1 cellular context compared by ENCODE assay signal in the genomic region with DNA sequence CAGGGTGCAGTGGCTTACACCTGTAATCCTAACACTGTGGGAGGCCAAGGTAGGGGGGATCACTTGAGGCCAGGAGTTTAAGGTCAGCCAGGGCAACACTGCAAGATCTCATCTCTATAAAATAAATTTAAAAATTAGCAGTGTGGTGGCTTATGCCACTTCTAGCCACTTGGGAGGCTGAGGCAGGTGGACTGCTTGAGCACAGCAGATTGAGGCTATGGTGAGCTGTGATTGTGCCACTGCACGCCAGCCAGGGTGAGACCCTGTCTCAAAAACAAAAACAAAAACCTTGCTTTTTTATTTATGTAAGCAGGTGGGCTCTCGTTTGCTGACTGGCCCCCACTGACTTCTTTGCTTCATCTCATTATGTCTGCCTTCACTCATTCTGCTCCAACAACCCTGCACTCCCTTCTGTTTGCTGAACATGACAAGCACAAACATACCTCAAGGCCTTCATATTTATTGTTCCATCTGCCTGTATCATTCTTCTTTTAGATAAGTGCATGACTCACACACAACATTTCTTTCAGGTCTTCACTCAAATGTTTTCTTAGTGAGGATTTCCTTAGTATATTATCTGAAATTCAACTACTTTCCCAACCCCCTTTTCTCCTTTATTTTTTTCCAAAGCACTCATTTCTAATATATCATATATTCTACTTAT.
A peak's percentile ranks its signal among the peaks of the same experiment; 100 is the strongest.
TF ChIP-seq lines count a peak whose summit lies in the region.

No MANE protein-coding gene starts in this region.

TF ChIP-seq in HepG2, 621 proteins besides CTCF, POLR2A, EP300 and RAD21 (continued from another document and continues in another):
- TF ChIP-seq, protein P1, sequence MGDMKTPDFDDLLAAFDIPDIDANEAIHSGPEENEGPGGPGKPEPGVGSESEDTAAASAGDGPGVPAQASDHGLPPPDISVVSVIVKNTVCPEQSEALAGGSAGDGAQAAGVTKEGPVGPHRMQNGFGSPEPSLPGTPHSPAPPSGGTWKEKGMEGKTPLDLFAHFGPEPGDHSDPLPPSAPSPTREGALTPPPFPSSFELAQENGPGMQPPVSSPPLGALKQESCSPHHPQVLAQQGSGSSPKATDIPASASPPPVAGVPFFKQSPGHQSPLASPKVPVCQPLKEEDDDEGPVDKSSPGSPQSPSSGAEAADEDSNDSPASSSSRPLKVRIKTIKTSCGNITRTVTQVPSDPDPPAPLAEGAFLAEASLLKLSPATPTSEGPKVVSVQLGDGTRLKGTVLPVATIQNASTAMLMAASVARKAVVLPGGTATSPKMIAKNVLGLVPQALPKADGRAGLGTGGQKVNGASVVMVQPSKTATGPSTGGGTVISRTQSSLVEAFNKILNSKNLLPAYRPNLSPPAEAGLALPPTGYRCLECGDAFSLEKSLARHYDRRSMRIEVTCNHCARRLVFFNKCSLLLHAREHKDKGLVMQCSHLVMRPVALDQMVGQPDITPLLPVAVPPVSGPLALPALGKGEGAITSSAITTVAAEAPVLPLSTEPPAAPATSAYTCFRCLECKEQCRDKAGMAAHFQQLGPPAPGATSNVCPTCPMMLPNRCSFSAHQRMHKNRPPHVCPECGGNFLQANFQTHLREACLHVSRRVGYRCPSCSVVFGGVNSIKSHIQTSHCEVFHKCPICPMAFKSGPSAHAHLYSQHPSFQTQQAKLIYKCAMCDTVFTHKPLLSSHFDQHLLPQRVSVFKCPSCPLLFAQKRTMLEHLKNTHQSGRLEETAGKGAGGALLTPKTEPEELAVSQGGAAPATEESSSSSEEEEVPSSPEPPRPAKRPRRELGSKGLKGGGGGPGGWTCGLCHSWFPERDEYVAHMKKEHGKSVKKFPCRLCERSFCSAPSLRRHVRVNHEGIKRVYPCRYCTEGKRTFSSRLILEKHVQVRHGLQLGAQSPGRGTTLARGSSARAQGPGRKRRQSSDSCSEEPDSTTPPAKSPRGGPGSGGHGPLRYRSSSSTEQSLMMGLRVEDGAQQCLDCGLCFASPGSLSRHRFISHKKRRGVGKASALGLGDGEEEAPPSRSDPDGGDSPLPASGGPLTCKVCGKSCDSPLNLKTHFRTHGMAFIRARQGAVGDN (CRISPR knock-in tag; IDR thresholded peaks at IDR 0.05): no peak
- TF ChIP-seq YEATS2 (CRISPR knock-in tag; IDR thresholded peaks at IDR 0.05; ENCODE audit: borderline replicate concordance): no peak
- TF ChIP-seq ZNF614 (CRISPR knock-in tag; IDR thresholded peaks at IDR 0.05; ENCODE audit: borderline replicate concordance): peak; percentile 39; the same call in 1 of the 2 replicates
- TF ChIP-seq ATF7 (IDR thresholded peaks at IDR 0.05): no peak
- no peak for TF ChIP-seq ATF7 (CRISPR knock-in tag; IDR thresholded peaks at IDR 0.05)
- peak; percentile 11 for TF ChIP-seq TEAD3 (CRISPR knock-in tag; optimal IDR thresholded peaks at IDR 0.05; ENCODE audit: borderline replicate concordance)
- TF ChIP-seq SOX6 (IDR thresholded peaks at IDR 0.05): no peak
- TF ChIP-seq SOX6 (CRISPR knock-in tag; IDR thresholded peaks at IDR 0.05): peak; percentile 39; the same call in 1 of the 2 replicates
- no peak for TF ChIP-seq FOXP1 (IDR thresholded peaks at IDR 0.05)
- TF ChIP-seq FOXP1 (CRISPR knock-in tag; IDR thresholded peaks at IDR 0.05): 0 out of 2 replicates have a peak, but pooled peaks have one; percentile 14
- peak; percentile 43; the same call in 1 of the 2 replicates for TF ChIP-seq SALL1 (CRISPR knock-in tag; IDR thresholded peaks at IDR 0.05)
- TF ChIP-seq YY1 (IDR thresholded peaks at IDR 0.05; ENCODE audit: insufficient read depth, insufficient replicate concordance, low read depth, low read length): no peak
- peak; percentile 33; the same call in 1 of the 2 replicates for TF ChIP-seq FOXO1 (CRISPR knock-in tag; IDR thresholded peaks at IDR 0.05)
- TF ChIP-seq, protein P2, sequence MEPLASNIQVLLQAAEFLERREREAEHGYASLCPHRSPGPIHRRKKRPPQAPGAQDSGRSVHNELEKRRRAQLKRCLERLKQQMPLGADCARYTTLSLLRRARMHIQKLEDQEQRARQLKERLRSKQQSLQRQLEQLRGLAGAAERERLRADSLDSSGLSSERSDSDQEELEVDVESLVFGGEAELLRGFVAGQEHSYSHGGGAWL (CRISPR knock-in tag; IDR thresholded peaks at IDR 0.05): no peak
- TF ChIP-seq, protein P3, sequence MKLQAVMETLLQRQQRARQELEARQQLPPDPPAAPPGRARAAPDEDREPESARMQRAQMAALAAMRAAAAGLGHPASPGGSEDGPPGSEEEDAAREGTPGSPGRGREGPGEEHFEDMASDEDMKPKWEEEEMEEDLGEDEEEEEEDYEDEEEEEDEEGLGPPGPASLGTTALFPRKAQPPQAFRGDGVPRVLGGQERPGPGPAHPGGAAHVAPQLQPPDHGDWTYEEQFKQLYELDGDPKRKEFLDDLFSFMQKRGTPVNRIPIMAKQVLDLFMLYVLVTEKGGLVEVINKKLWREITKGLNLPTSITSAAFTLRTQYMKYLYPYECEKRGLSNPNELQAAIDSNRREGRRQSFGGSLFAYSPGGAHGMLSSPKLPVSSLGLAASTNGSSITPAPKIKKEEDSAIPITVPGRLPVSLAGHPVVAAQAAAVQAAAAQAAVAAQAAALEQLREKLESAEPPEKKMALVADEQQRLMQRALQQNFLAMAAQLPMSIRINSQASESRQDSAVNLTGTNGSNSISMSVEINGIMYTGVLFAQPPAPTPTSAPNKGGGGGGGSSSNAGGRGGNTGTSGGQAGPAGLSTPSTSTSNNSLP (IDR thresholded peaks at IDR 0.05; ENCODE audit: low read depth, low read length): 0 out of 2 replicates have a peak, but pooled peaks have one; percentile 39
- TF ChIP-seq, protein P4, sequence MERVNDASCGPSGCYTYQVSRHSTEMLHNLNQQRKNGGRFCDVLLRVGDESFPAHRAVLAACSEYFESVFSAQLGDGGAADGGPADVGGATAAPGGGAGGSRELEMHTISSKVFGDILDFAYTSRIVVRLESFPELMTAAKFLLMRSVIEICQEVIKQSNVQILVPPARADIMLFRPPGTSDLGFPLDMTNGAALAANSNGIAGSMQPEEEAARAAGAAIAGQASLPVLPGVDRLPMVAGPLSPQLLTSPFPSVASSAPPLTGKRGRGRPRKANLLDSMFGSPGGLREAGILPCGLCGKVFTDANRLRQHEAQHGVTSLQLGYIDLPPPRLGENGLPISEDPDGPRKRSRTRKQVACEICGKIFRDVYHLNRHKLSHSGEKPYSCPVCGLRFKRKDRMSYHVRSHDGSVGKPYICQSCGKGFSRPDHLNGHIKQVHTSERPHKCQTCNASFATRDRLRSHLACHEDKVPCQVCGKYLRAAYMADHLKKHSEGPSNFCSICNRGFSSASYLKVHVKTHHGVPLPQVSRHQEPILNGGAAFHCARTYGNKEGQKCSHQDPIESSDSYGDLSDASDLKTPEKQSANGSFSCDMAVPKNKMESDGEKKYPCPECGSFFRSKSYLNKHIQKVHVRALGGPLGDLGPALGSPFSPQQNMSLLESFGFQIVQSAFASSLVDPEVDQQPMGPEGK (CRISPR knock-in tag; IDR thresholded peaks at IDR 0.05): no peak
- TF ChIP-seq, protein P5, sequence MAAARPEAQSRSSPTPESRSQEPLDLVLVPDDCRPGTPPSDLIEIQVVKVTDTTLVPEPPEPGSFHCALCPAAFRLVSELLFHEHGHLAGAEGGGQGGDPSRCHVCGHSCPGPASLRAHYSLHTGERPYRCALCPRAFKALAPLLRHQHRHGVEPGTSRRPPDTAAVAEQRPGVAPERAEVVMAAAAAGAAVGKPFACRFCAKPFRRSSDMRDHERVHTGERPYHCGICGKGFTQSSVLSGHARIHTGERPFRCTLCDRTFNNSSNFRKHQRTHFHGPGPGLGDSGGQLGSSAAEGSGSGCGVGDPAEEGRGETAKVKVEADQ (CRISPR knock-in tag; IDR thresholded peaks at IDR 0.05; ENCODE audit: borderline replicate concordance): no peak
- TF ChIP-seq, protein P6, sequence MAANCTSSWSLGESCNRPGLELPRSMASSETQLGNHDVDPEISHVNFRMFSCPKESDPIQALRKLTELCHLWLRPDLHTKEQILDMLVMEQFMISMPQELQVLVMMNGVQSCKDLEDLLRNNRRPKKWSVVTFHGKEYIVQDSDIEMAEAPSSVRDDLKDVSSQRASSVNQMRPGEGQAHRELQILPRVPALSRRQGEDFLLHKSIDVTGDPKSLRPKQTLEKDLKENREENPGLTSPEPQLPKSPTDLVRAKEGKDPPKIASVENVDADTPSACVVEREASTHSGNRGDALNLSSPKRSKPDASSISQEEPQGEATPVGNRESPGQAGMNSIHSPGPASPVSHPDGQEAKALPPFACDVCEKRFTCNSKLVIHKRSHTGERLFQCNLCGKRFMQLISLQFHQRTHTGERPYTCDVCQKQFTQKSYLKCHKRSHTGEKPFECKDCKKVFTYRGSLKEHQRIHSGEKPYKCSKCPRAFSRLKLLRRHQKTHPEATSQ (CRISPR knock-in tag; IDR thresholded peaks at IDR 0.05; ENCODE audit: borderline replicate concordance): no peak
- TF ChIP-seq ZC3H4 (CRISPR knock-in tag; IDR thresholded peaks at IDR 0.05; ENCODE audit: borderline replicate concordance): no peak
- TF ChIP-seq, protein P7, sequence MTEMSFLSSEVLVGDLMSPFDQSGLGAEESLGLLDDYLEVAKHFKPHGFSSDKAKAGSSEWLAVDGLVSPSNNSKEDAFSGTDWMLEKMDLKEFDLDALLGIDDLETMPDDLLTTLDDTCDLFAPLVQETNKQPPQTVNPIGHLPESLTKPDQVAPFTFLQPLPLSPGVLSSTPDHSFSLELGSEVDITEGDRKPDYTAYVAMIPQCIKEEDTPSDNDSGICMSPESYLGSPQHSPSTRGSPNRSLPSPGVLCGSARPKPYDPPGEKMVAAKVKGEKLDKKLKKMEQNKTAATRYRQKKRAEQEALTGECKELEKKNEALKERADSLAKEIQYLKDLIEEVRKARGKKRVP (CRISPR knock-in tag; IDR thresholded peaks at IDR 0.05): no peak
- TF ChIP-seq, protein P8, sequence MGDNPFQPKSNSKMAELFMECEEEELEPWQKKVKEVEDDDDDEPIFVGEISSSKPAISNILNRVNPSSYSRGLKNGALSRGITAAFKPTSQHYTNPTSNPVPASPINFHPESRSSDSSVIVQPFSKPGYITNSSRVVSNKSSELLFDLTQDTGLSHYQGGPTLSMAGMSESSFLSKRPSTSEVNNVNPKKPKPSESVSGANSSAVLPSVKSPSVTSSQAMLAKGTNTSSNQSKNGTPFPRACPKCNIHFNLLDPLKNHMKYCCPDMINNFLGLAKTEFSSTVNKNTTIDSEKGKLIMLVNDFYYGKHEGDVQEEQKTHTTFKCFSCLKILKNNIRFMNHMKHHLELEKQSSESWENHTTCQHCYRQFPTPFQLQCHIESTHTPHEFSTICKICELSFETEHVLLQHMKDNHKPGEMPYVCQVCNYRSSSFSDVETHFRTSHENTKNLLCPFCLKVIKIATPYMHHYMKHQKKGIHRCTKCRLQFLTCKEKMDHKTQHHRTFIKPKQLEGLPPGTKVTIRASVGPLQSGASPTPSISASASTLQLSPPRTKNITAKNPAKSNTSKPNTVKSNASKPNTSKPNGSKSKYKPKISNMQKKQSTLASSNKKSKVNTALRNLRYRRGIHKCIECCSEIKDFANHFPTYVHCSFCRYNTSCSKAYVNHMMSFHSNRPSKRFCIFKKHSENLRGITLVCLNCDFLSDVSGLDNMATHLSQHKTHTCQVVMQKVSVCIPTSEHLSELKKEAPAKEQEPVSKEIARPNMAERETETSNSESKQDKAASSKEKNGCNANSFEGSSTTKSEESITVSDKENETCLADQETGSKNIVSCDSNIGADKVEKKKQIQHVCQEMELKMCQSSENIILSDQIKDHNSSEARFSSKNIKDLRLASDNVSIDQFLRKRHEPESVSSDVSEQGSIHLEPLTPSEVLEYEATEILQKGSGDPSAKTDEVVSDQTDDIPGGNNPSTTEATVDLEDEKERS (CRISPR knock-in tag; IDR thresholded peaks at IDR 0.05): no peak
- TF ChIP-seq, protein P9, sequence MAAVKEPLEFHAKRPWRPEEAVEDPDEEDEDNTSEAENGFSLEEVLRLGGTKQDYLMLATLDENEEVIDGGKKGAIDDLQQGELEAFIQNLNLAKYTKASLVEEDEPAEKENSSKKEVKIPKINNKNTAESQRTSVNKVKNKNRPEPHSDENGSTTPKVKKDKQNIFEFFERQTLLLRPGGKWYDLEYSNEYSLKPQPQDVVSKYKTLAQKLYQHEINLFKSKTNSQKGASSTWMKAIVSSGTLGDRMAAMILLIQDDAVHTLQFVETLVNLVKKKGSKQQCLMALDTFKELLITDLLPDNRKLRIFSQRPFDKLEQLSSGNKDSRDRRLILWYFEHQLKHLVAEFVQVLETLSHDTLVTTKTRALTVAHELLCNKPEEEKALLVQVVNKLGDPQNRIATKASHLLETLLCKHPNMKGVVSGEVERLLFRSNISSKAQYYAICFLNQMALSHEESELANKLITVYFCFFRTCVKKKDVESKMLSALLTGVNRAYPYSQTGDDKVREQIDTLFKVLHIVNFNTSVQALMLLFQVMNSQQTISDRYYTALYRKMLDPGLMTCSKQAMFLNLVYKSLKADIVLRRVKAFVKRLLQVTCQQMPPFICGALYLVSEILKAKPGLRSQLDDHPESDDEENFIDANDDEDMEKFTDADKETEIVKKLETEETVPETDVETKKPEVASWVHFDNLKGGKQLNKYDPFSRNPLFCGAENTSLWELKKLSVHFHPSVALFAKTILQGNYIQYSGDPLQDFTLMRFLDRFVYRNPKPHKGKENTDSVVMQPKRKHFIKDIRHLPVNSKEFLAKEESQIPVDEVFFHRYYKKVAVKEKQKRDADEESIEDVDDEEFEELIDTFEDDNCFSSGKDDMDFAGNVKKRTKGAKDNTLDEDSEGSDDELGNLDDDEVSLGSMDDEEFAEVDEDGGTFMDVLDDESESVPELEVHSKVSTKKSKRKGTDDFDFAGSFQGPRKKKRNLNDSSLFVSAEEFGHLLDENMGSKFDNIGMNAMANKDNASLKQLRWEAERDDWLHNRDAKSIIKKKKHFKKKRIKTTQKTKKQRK (IDR thresholded peaks at IDR 0.05; ENCODE audit: low read length): no peak
- TF ChIP-seq ZNF615 (CRISPR knock-in tag; IDR thresholded peaks at IDR 0.05; ENCODE audit: borderline replicate concordance): no peak
- TF ChIP-seq FIP1L1 (IDR thresholded peaks at IDR 0.05; ENCODE audit: borderline replicate concordance, insufficient read depth, low read depth, low read length): no peak
- TF ChIP-seq SOX13 (IDR thresholded peaks at IDR 0.05): no peak
- TF ChIP-seq SOX13 (CRISPR knock-in tag; conservative IDR thresholded peaks at IDR 0.05 in 1 of 2, IDR thresholded peaks at IDR 0.05 in 1 of 2): peak in 1 of 2 experiments; percentile 79; a peak in 2 of 4 replicates
- TF ChIP-seq, protein P10, sequence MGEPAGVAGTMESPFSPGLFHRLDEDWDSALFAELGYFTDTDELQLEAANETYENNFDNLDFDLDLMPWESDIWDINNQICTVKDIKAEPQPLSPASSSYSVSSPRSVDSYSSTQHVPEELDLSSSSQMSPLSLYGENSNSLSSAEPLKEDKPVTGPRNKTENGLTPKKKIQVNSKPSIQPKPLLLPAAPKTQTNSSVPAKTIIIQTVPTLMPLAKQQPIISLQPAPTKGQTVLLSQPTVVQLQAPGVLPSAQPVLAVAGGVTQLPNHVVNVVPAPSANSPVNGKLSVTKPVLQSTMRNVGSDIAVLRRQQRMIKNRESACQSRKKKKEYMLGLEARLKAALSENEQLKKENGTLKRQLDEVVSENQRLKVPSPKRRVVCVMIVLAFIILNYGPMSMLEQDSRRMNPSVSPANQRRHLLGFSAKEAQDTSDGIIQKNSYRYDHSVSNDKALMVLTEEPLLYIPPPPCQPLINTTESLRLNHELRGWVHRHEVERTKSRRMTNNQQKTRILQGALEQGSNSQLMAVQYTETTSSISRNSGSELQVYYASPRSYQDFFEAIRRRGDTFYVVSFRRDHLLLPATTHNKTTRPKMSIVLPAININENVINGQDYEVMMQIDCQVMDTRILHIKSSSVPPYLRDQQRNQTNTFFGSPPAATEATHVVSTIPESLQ (CRISPR knock-in tag; conservative IDR thresholded peaks at IDR 0.05): no peak
- no peak for TF ChIP-seq SETDB1 (CRISPR knock-in tag; IDR thresholded peaks at IDR 0.05; ENCODE audit: borderline replicate concordance)
- TF ChIP-seq KDM6A (CRISPR knock-in tag; IDR thresholded peaks at IDR 0.05; ENCODE audit: low read depth): no peak
